In the genomic region with DNA sequence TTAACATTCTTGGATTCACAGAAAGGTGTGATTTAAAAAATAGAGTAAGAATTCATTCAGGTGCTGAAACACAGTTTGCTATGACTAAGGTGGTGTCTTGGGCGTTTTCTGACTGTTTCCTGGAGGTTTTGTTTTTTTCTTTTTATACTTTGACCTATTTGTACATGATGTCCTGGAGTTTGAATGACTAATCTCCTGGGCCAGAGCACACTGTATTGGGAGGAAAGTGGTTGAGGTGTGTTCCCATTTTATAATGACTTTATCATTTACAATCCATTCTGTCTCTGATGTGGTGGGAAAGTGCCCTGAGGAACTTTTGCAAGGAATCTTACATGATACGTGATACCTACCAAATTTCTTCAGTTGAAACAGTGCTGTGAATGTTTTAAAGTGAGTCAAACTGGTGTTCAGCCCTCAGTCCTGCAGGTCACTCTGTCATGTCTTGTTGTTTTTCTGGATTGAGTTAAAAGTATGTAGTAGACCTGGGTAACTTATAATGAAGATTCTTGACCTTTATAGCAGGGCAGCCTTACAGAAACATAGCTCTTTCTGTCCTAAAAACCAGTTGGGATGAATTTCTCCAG, we compare ENCODE assay signal across 11 cellular contexts.
DNase-seq lines count a peak whose midpoint lies in the region; ATAC-seq and TF ChIP-seq lines count a peak whose summit lies in the region.
"Had no signal": no experiment of that assay in that cellular context is flagged by ENCODE, and none has a peak within 500 bp of the region (broad histone marks: within the 10 kb centered on the region; RNA-seq: fewer than 3 reads in every experiment).

No MANE protein-coding gene starts in this region.

- H3K9me3 Mint-ChIP-seq in activated CD4-positive, alpha-beta T cell treated with anti-CD3 and anti-CD28 coated beads for 36 hours (ENCODE audit: low read depth), result no peaks in the 10 kb centered on the region
- no peaks in the 10 kb centered on the region for H3K9me3 Mint-ChIP-seq in stimulated activated naive CD8-positive, alpha-beta T cell treated with anti-CD3 and anti-CD28 coated beads, Interleukin-15, amount 100 ng/mL, for 72 hours

- peak overlapping the region; percentile 80 for H3K27ac ChIP-seq in hepatocyte

- peak overlapping the region; percentile 1 for H3K4me3 Mint-ChIP-seq in activated CD4-positive, alpha-beta T cell treated with anti-CD3 and anti-CD28 coated beads for 36 hours
- H3K4me3 Mint-ChIP-seq in stimulated activated naive CD8-positive, alpha-beta T cell treated with anti-CD3 and anti-CD28 coated beads, Interleukin-15, amount 100 ng/mL, for 72 hours, result no peak overlapping the region

- peaks cover 8% of the 10 kb centered on the region for H4K20me1 ChIP-seq in hepatocyte (ENCODE audit: insufficient read depth, poor library complexity, severe bottlenecking)

- peak; percentile 92 for ATAC-seq in activated CD4-positive, alpha-beta T cell treated with anti-CD3 and anti-CD28 coated beads for 36 hours
- ATAC-seq in stimulated activated naive CD8-positive, alpha-beta T cell treated with anti-CD3 and anti-CD28 coated beads, Interleukin-15, amount 100 ng/mL, for 72 hours, result peak; percentile 91
- ATAC-seq in GM18519 (IDR thresholded peaks at IDR 0.05; ENCODE audit: low FRiP score, unreplicated experiment) (no peak), HG03045 (IDR thresholded peaks at IDR 0.05; ENCODE audit: unreplicated experiment) (no peak)

- H3K9me2 ChIP-seq in hepatocyte (replicated peaks; ENCODE audit: insufficient read depth), result no peaks in the 10 kb centered on the region

- intact Hi-C loops in activated CD4-positive, alpha-beta T cell treated with anti-CD3 and anti-CD28 coated beads for 36 hours (cut with DNase I, micrococcal nuclease), result no loop called here

- H3K27me3 Mint-ChIP-seq in activated CD4-positive, alpha-beta T cell treated with anti-CD3 and anti-CD28 coated beads for 36 hours, result no peaks in the 10 kb centered on the region
- H3K27me3 Mint-ChIP-seq in stimulated activated naive CD8-positive, alpha-beta T cell treated with anti-CD3 and anti-CD28 coated beads, Interleukin-15, amount 100 ng/mL, for 72 hours, result no peaks in the 10 kb centered on the region

- peaks cover 33% of the 10 kb centered on the region for H3K4me1 ChIP-seq in hepatocyte (ENCODE audit: insufficient read depth)

- CTCF ChIA-PET in activated CD4-positive, alpha-beta T cell treated with anti-CD3 and anti-CD28 coated beads for 36 hours (lab: Charles Lee), result interaction anchor here (0.6 to 2.1 kb wide), 7 partner anchors 56 to 423 kb away, joined by 3 to 7 read pairs (median 3); no protein-coding TSS in a partner anchor

- H2AFZ ChIP-seq in hepatocyte, result no peak overlapping the region

- TF ChIP-seq CTCF in astrocyte of the cerebellum (IDR thresholded peaks at IDR 0.05; ENCODE audit: low read depth, low read length, missing control alignments) (no peak), hepatocyte (IDR thresholded peaks at IDR 0.05; ENCODE audit: poor library complexity) (no peak)

- peaks cover 60% of the 10 kb centered on the region for H3K4me1 Mint-ChIP-seq in activated CD4-positive, alpha-beta T cell treated with anti-CD3 and anti-CD28 coated beads for 36 hours
- peaks cover 52% of the 10 kb centered on the region for H3K4me1 Mint-ChIP-seq in stimulated activated naive CD8-positive, alpha-beta T cell treated with anti-CD3 and anti-CD28 coated beads, Interleukin-15, amount 100 ng/mL, for 72 hours

- peak overlapping the region; percentile 75 for H3K27ac Mint-ChIP-seq in activated CD4-positive, alpha-beta T cell treated with anti-CD3 and anti-CD28 coated beads for 36 hours
- peak overlapping the region; percentile 28 to 63 for H3K27ac Mint-ChIP-seq in stimulated activated naive CD8-positive, alpha-beta T cell treated with anti-CD3 and anti-CD28 coated beads, Interleukin-15, amount 100 ng/mL, for 72 hours

- no peak for DNase-seq in activated CD4-positive, alpha-beta T cell treated with anti-CD3 and anti-CD28 coated beads for 36 hours
- no peak for DNase-seq in activated CD4-positive, alpha-beta T cell treated with anti-CD3 and anti-CD28 coated beads for 1 hour
- DNase-seq in astrocyte of the cerebellum (ENCODE audit: low read depth) (peak; percentile 26), hepatocyte (ENCODE audit: low spot score) (peak; percentile 37)
- DNase-seq in stimulated activated naive CD8-positive, alpha-beta T cell treated with anti-CD3 and anti-CD28 coated beads, Interleukin-15, amount 100 ng/mL, for 72 hours, result no peak
- DNase-seq in stimulated activated CD8-positive, alpha-beta memory T cell treated with anti-CD3 and anti-CD28 coated beads, Interleukin-4, amount 100 ng/mL, for 48 hours, result no peak
- DNase-seq: 8988T; activated effector memory CD4-positive, alpha-beta T cell treated with anti-CD3 and anti-CD28 coated beads, Interleukin-2, amount 50 U/mL, for 16 hours; stimulated activated CD4-positive, alpha-beta T cell treated with anti-CD3 and anti-CD28 coated beads, Interleukin-4, amount 100 ng/mL, for 1 hour had no signal

- in situ Hi-C loops in astrocyte of the cerebellum (cut with HindIII; ENCODE audit: low sequenced_read_pairs), result no loop called here

- peaks cover 66% of the 10 kb centered on the region for H3K79me2 ChIP-seq in hepatocyte

- WGBS in hepatocyte (ENCODE audit: low lambda C conversion rate, missing lambda C conversion rate), result 54% methylated on average over 2 of the region's 2 CpGs

- no peaks in the 10 kb centered on the region for H3K36me3 ChIP-seq in hepatocyte (replicated peaks; ENCODE audit: insufficient read depth, low read depth)

- H3K9me3 ChIP-seq in hepatocyte (ENCODE audit: low read depth), result no peaks in the 10 kb centered on the region

- H3K4me3 ChIP-seq in astrocyte of the cerebellum (ENCODE audit: low read depth, low read length) (no peak overlapping the region), hepatocyte (no peak overlapping the region)

- POLR2A ChIA-PET in activated CD4-positive, alpha-beta T cell treated with anti-CD3 and anti-CD28 coated beads for 36 hours (lab: Charles Lee), result interaction anchor here (0.6 to 1.2 kb wide), 5 partner anchors 17 to 203 kb away, joined by 3 to 4 read pairs (median 3); partner anchors contain the start of gene TNRC6B

- H3K4me2 ChIP-seq in hepatocyte, result peak overlapping the region; percentile 26

- no peaks in the 10 kb centered on the region for H3K27me3 ChIP-seq in hepatocyte

- H3K36me3 Mint-ChIP-seq in activated CD4-positive, alpha-beta T cell treated with anti-CD3 and anti-CD28 coated beads for 36 hours (ENCODE audit: low read depth), result peaks cover 30% of the 10 kb centered on the region

Comparison
In these comparisons a context has a peak if more than half of its experiments do, and no peak if none do; other contexts are left out.
1. ATAC-seq: peak in activated CD4-positive, alpha-beta T cell treated with anti-CD3 and anti-CD28 coated beads for 36 hours (single experiment) and stimulated activated naive CD8-positive, alpha-beta T cell treated with anti-CD3 and anti-CD28 coated beads, Interleukin-15, amount 100 ng/mL, for 72 hours (single experiment); none in GM18519 (single experiment) and HG03045 (single experiment).
2. DNase-seq: peak in astrocyte of the cerebellum (single experiment) and hepatocyte (single experiment); none in activated CD4-positive, alpha-beta T cell treated with anti-CD3 and anti-CD28 coated beads for 36 hours (single experiment), activated CD4-positive, alpha-beta T cell treated with anti-CD3 and anti-CD28 coated beads for 1 hour (single experiment), stimulated activated naive CD8-positive, alpha-beta T cell treated with anti-CD3 and anti-CD28 coated beads, Interleukin-15, amount 100 ng/mL, for 72 hours (0 of 2) and stimulated activated CD8-positive, alpha-beta memory T cell treated with anti-CD3 and anti-CD28 coated beads, Interleukin-4, amount 100 ng/mL, for 48 hours (single experiment).